ENCODE assay signal across 8 cellular contexts in the genomic region with DNA sequence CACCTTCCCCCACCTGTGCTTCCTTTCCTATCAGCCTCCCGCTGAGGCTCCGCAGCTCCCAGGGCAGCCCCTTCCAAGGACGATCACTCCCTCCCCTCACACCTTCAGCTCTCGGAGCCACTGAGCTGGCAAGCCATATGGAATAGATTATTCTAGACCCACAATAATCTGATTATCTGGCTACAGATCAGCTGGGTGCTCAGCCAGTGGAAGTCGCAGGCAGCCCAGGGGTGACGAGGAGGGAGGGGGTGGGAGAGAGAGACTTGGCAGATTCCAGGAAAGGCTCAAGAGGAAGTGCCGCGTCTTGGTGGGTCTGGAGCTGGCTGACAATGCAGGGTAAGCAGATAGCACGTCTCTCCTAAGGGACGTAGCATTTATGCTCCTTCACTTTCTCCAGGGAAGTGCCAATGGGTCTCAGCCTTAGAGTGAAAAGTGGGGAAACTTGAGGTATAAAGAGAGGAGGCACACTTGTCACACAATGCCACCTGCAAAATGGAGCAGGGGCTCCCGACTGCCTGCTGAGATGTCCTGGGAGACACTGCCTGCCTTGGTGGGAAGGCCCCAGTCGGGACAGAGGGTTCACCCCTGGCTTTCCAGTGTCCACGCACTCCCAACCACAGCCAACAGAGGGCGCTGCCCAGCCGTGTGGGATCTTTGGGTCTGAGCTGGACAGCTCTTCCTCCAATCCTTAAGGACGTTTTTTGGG.
DNase-seq lines count a peak whose midpoint lies in the region; ATAC-seq and TF ChIP-seq lines count a peak whose summit lies in the region.

No MANE protein-coding gene starts in this region.

- peak; percentile 53 for ATAC-seq in HG02870 (IDR thresholded peaks at IDR 0.05; ENCODE audit: unreplicated experiment)
- peak; percentile 78 for ATAC-seq in stimulated activated effector memory CD8-positive, alpha-beta T cell treated with anti-CD3 and anti-CD28 coated beads, Interleukin-12 subunit alpha, Interleukin-12 subunit beta, amount 100 ng/mL, for 72 hours
- no peak for ATAC-seq in GM18502 (IDR thresholded peaks at IDR 0.05; ENCODE audit: poor library complexity, unreplicated experiment)

- peak; percentile 98 for TF ChIP-seq CTCF in epithelial cell of esophagus (IDR thresholded peaks at IDR 0.05; ENCODE audit: insufficient read depth, low read depth, low read length, missing control alignments)

- no peaks in the 10 kb centered on the region for H3K36me3 ChIP-seq in mucosa of rectum (ENCODE audit: control insufficient read depth in 2 of 2, insufficient read depth in 2 of 2, low read length in 2 of 2)

- no peak overlapping the region for H3K4me3 ChIP-seq in epithelial cell of esophagus (ENCODE audit: low read length)
- H3K4me3 ChIP-seq in mucosa of rectum (ENCODE audit: low read length in 2 of 2): no peak overlapping the region

- H3K27ac ChIP-seq in mucosa of rectum (ENCODE audit: low read depth in 2 of 2, low read length in 2 of 2): peak overlapping the region; percentile 58 to 83

- H3K9ac ChIP-seq in mucosa of rectum (ENCODE audit: low read depth in 1 of 2, low read length in 2 of 2): peak overlapping the region in 1 of 2 donors; percentile 36

- H3K27me3 ChIP-seq in mucosa of rectum (ENCODE audit: control insufficient read depth in 2 of 2, insufficient read depth in 2 of 2, low read length in 2 of 2): no peaks in the 10 kb centered on the region

- no peaks in the 10 kb centered on the region for H3K9me3 Mint-ChIP-seq in stimulated activated effector memory CD8-positive, alpha-beta T cell treated with anti-CD3 and anti-CD28 coated beads, Interleukin-12 subunit alpha, Interleukin-12 subunit beta, amount 100 ng/mL, for 72 hours

- no peaks in the 10 kb centered on the region for H3K9me3 ChIP-seq in mucosa of rectum (ENCODE audit: control insufficient read depth in 2 of 2, low read length in 2 of 2)

- no peaks in the 10 kb centered on the region for H3K36me3 Mint-ChIP-seq in stimulated activated effector memory CD8-positive, alpha-beta T cell treated with anti-CD3 and anti-CD28 coated beads, Interleukin-12 subunit alpha, Interleukin-12 subunit beta, amount 100 ng/mL, for 72 hours

- peak; percentile 92 for DNase-seq in GM03348 (ENCODE audit: low spot score)
- DNase-seq in NOMO-1 treated with DMSO at 0.1 percent for 48 hours (lab: John Stamatoyannopoulos, UW; ENCODE audit: unreplicated experiment): peak; percentile 45
- peak; percentile 33 for DNase-seq in activated CD8-positive, alpha-beta memory T cell treated with anti-CD3 and anti-CD28 coated beads, Interleukin-2, amount 50 U/mL, for 24 hours (ENCODE audit: extremely low read depth)
- DNase-seq in epithelial cell of esophagus (ENCODE audit: low read depth): peak; percentile 70
- DNase-seq in stimulated activated effector memory CD8-positive, alpha-beta T cell treated with anti-CD3 and anti-CD28 coated beads, Interleukin-12 subunit alpha, Interleukin-12 subunit beta, amount 100 ng/mL, for 72 hours (ENCODE audit: low spot score in 2 of 2): peak; percentile 78 to 90

- peaks cover 7% of the 10 kb centered on the region for H3K4me1 Mint-ChIP-seq in stimulated activated effector memory CD8-positive, alpha-beta T cell treated with anti-CD3 and anti-CD28 coated beads, Interleukin-12 subunit alpha, Interleukin-12 subunit beta, amount 100 ng/mL, for 72 hours

- no peak overlapping the region for H3K4me3 Mint-ChIP-seq in stimulated activated effector memory CD8-positive, alpha-beta T cell treated with anti-CD3 and anti-CD28 coated beads, Interleukin-12 subunit alpha, Interleukin-12 subunit beta, amount 100 ng/mL, for 72 hours

- peaks cover 22 to 24% of the 10 kb centered on the region in 2 donors for H3K4me1 ChIP-seq in mucosa of rectum (ENCODE audit: control insufficient read depth in 2 of 2, insufficient read depth in 2 of 2, low read length in 2 of 2)

- no peak overlapping the region for H3K27ac Mint-ChIP-seq in stimulated activated effector memory CD8-positive, alpha-beta T cell treated with anti-CD3 and anti-CD28 coated beads, Interleukin-12 subunit alpha, Interleukin-12 subunit beta, amount 100 ng/mL, for 72 hours

Comparison
In these comparisons a context has a peak if more than half of its experiments do, and no peak if none do; other contexts are left out.
1. DNase-seq: peak in every context shown above with its lines; median percentile 92 in GM03348; 84 in stimulated activated effector memory CD8-positive, alpha-beta T cell treated with anti-CD3 and anti-CD28 coated beads, Interleukin-12 subunit alpha, Interleukin-12 subunit beta, amount 100 ng/mL, for 72 hours; 70 in epithelial cell of esophagus; 45 in NOMO-1 treated with DMSO at 0.1 percent for 48 hours; 33 in activated CD8-positive, alpha-beta memory T cell treated with anti-CD3 and anti-CD28 coated beads, Interleukin-2, amount 50 U/mL, for 24 hours.